ENCODE assay signal across 2 cellular contexts in genomic region chr11:1740786-1741530, GRCh38.
TF ChIP-seq lines count a peak whose summit lies in the region.

No MANE protein-coding gene starts in this region.

TF ChIP-seq in liver, 16 proteins besides CTCF, POLR2A, EP300 and RAD21:
- no peak for TF ChIP-seq EGR1 (IDR thresholded peaks at IDR 0.05; ENCODE audit: low read depth in 2 of 2)
- TF ChIP-seq HNF4G (IDR thresholded peaks at IDR 0.05): no peak
- peak; percentile 14 for TF ChIP-seq REST (IDR thresholded peaks at IDR 0.05)
- no peak for TF ChIP-seq ZBTB33 (IDR thresholded peaks at IDR 0.05)

TF ChIP-seq in HepG2, 621 proteins besides CTCF, POLR2A, EP300 and RAD21:
- TF ChIP-seq HDAC2 (CRISPR knock-in tag; IDR thresholded peaks at IDR 0.05) (no peak), TBX2 (CRISPR knock-in tag; IDR thresholded peaks at IDR 0.05; ENCODE audit: borderline replicate concordance) (no peak), LRRFIP1 (CRISPR knock-in tag; conservative IDR thresholded peaks at IDR 0.05) (no peak), PPARG (CRISPR knock-in tag; conservative IDR thresholded peaks at IDR 0.05) (no peak), NPAS2 (CRISPR knock-in tag; IDR thresholded peaks at IDR 0.05; ENCODE audit: borderline replicate concordance) (no peak), NFE2 (CRISPR knock-in tag; IDR thresholded peaks at IDR 0.05) (no peak), ZNF780A (CRISPR knock-in tag; IDR thresholded peaks at IDR 0.05) (no peak), GTF3A (CRISPR knock-in tag; conservative IDR thresholded peaks at IDR 0.05) (no peak), ZBTB21 (CRISPR knock-in tag; IDR thresholded peaks at IDR 0.05) (no peak), RARG (CRISPR knock-in tag; IDR thresholded peaks at IDR 0.05; ENCODE audit: low read depth) (no peak), MNT (IDR thresholded peaks at IDR 0.05) (no peak), CHD2 (IDR thresholded peaks at IDR 0.05; ENCODE audit: low read depth, low read length) (no peak), ZNF121 (CRISPR knock-in tag; IDR thresholded peaks at IDR 0.05) (no peak), NONO (IDR thresholded peaks at IDR 0.05) (no peak), NONO (CRISPR knock-in tag; conservative IDR thresholded peaks at IDR 0.05) (no peak), ELF3 (CRISPR knock-in tag; IDR thresholded peaks at IDR 0.05) (no peak), ELF4 (CRISPR knock-in tag; IDR thresholded peaks at IDR 0.05; ENCODE audit: borderline replicate concordance) (no peak), ZFP36L1 (CRISPR knock-in tag; IDR thresholded peaks at IDR 0.05) (no peak), TERF1 (CRISPR knock-in tag; IDR thresholded peaks at IDR 0.05) (no peak), MIER3 (CRISPR knock-in tag; IDR thresholded peaks at IDR 0.05; ENCODE audit: borderline replicate concordance) (no peak)
